ENCODE assay signal across 33 cellular contexts in genomic region chr6:65248211-65248610, GRCh38.
A peak's percentile ranks its signal among the peaks of the same experiment; 100 is the strongest.
DNase-seq lines count a peak whose midpoint lies in the region; ATAC-seq, FAIRE-seq and TF ChIP-seq lines count a peak whose summit lies in the region.
"Had no signal": no experiment of that assay in that cellular context is flagged by ENCODE, and none has a peak within 500 bp of the region (broad histone marks: within the 10 kb centered on the region; RNA-seq: fewer than 3 reads in every experiment).

No MANE protein-coding gene starts in this region.

- ATAC-seq in HepG2: no peak
- ATAC-seq: A549; CD8-positive, alpha-beta T cell had no signal

- H3K4me3 Mint-ChIP-seq in immature natural killer cell: no peak overlapping the region
- H3K4me3 Mint-ChIP-seq: B cell; CD14-positive monocyte; CD4-positive, alpha-beta memory T cell; CD4-positive, alpha-beta T cell; CD4-positive, CD25-positive, alpha-beta regulatory T cell; CD8-positive, alpha-beta memory T cell; CD8-positive, alpha-beta T cell had no signal

- no peaks in the 10 kb centered on the region for H3K4me1 Mint-ChIP-seq in immature natural killer cell
- H3K4me1 Mint-ChIP-seq: B cell; CD14-positive monocyte; CD4-positive, alpha-beta memory T cell; CD4-positive, CD25-positive, alpha-beta regulatory T cell; CD8-positive, alpha-beta memory T cell had no signal

- H3K4me1 ChIP-seq in HepG2 (ENCODE audit: insufficient read depth, low read length): no peaks in the 10 kb centered on the region
- H3K4me1 ChIP-seq: A549; BE2C; BLaER1; BLaER1 treated with 17β-estradiol and CSF1 and Interleukin-3, amounts not matched to agents 10 nM and 100 nM; Caco-2 had no signal

- H3K9me2 ChIP-seq in neural cell (ENCODE audit: insufficient read depth, low read length): no peaks in the 10 kb centered on the region

- no TSS peak for BruUV-seq in HepG2 (replicated peaks; lab: Mats Ljungman, UMichigan)

- H3F3A ChIP-seq in neural cell (ENCODE audit: insufficient read depth, low read length, poor library complexity, severe bottlenecking): peaks cover 6% of the 10 kb centered on the region

- no peak overlapping the region for H3K27ac Mint-ChIP-seq in immature natural killer cell
- H3K27ac Mint-ChIP-seq: B cell; CD14-positive monocyte; CD4-positive, alpha-beta memory T cell; CD4-positive, alpha-beta T cell; CD4-positive, CD25-positive, alpha-beta regulatory T cell; CD8-positive, alpha-beta memory T cell; CD8-positive, alpha-beta T cell had no signal

- no peak for FAIRE-seq in HepG2 (lab: Jason Lieb, UNC)
- FAIRE-seq: A204.1, A549, D721Med had no signal

- H3K27me3 ChIP-seq in neural cell (ENCODE audit: insufficient read depth, low read depth, low read length) (no peaks in the 10 kb centered on the region), HepG2 (ENCODE audit: control insufficient read depth in 1 of 2, insufficient read depth in 2 of 2, low read length in 2 of 2) (no peaks in the 10 kb centered on the region)
- H3K27me3 ChIP-seq: BE2C; BLaER1; BLaER1 treated with 17β-estradiol and CSF1 and Interleukin-3, amounts not matched to agents 10 nM and 100 nM had no signal

- H3K9me3 ChIP-seq in neural cell (ENCODE audit: low read length): no peaks in the 10 kb centered on the region
- H3K9me3 ChIP-seq in HepG2 (ENCODE audit: low read length): no peaks in the 10 kb centered on the region
- H3K9me3 ChIP-seq: A549; BE2C; BLaER1; BLaER1 treated with 17β-estradiol and CSF1 and Interleukin-3, amounts not matched to agents 10 nM and 100 nM; Caco-2 had no signal

- no peak for TF ChIP-seq POLR2A in HepG2 (IDR thresholded peaks at IDR 0.05; ENCODE audit: insufficient read depth in 1 of 2, low read depth in 2 of 2, low read length in 2 of 2)

- H3K27me3 Mint-ChIP-seq in immature natural killer cell (ENCODE audit: low read depth in 3 of 3): peaks cover 0 to 1% (median 0%) of the 10 kb centered on the region in 3 donors
- H3K27me3 Mint-ChIP-seq: B cell; CD4-positive, alpha-beta memory T cell; CD4-positive, alpha-beta T cell; CD4-positive, CD25-positive, alpha-beta regulatory T cell; CD8-positive, alpha-beta memory T cell had no signal

- POLR2A ChIA-PET in HepG2 (lab: Yijun Ruan, JAX): no interaction called here

- CTCF ChIA-PET in HepG2 (lab: Yijun Ruan, JAX; ENCODE audit: low intra/inter-chr PET ratio, low total read pairs): no interaction called here

- TF ChIP-seq RAD21 in neural cell (conservative IDR thresholded peaks at IDR 0.05): no peak
- no peak for TF ChIP-seq RAD21 in HepG2 (CRISPR knock-in tag; IDR thresholded peaks at IDR 0.05)

- in situ Hi-C loops in HepG2 (cut with HindIII; ENCODE audit: extremely low pct_ligation_motif_present, low pct_unique_long_range_greater_than_20kb): no loop called here

- no peaks in the 10 kb centered on the region for H3K36me3 ChIP-seq in neural cell (ENCODE audit: insufficient read depth, low read length)
- no peaks in the 10 kb centered on the region for H3K36me3 ChIP-seq in HepG2 (replicated peaks in 1 of 2; ENCODE audit: control insufficient read depth in 1 of 2, insufficient read depth in 2 of 2, low read length in 2 of 2)
- H3K36me3 ChIP-seq: BE2C; BLaER1; BLaER1 treated with 17β-estradiol and CSF1 and Interleukin-3, amounts not matched to agents 10 nM and 100 nM had no signal

- TF ChIP-seq EP300 in neural cell (conservative IDR thresholded peaks at IDR 0.05; ENCODE audit: poor library complexity, severe bottlenecking) (peak; percentile 99), HepG2 (IDR thresholded peaks at IDR 0.05; ENCODE audit: low read depth in 2 of 2, low read length in 2 of 2) (no peak), HepG2 (CRISPR knock-in tag; IDR thresholded peaks at IDR 0.05; ENCODE audit: borderline replicate concordance) (no peak)

- H3K27ac ChIP-seq in neural cell (ENCODE audit: low read length) (peak overlapping the region; percentile 8), HepG2 (ENCODE audit: extremely low read length, insufficient read depth, low read length) (no peak overlapping the region)
- H3K27ac ChIP-seq: 22Rv1; A549; BLaER1; BLaER1 treated with 17β-estradiol and CSF1 and Interleukin-3, amounts not matched to agents 10 nM and 100 nM; C4-2B had no signal

- no peak overlapping the region for H3K9ac ChIP-seq in neural cell (ENCODE audit: low read length)
- H3K9ac ChIP-seq in HepG2 (ENCODE audit: insufficient read depth, low read depth, low read length): no peak overlapping the region
- H3K9ac ChIP-seq: BLaER1; BLaER1 treated with 17β-estradiol and CSF1 and Interleukin-3, amounts not matched to agents 10 nM and 100 nM had no signal

- H4K20me1 ChIP-seq in neural cell (ENCODE audit: insufficient read depth): no peaks in the 10 kb centered on the region
- no peaks in the 10 kb centered on the region for H4K20me1 ChIP-seq in HepG2 (ENCODE audit: insufficient read depth, low read length)
- H4K20me1 ChIP-seq: BLaER1; BLaER1 treated with 17β-estradiol and CSF1 and Interleukin-3, amounts not matched to agents 10 nM and 100 nM had no signal

- no peak overlapping the region for H2AFZ ChIP-seq in neural cell (ENCODE audit: low read depth, low read length)
- no peak overlapping the region for H2AFZ ChIP-seq in HepG2 (ENCODE audit: low read length)

- TF ChIP-seq CTCF in neural cell (IDR thresholded peaks at IDR 0.05; ENCODE audit: poor library complexity, severe bottlenecking) (no peak), HepG2 (CRISPR knock-in tag; IDR thresholded peaks at IDR 0.05) (no peak)

- intact Hi-C loops in HepG2 (cut with micrococcal nuclease; ENCODE audit: unreplicated experiment): no loop called here

- H3K79me2 ChIP-seq in neural cell (replicated peaks; ENCODE audit: insufficient read depth, low read length): no peaks in the 10 kb centered on the region
- H3K79me2 ChIP-seq in HepG2 (ENCODE audit: insufficient read depth, low read length): no peaks in the 10 kb centered on the region

- H3K36me3 Mint-ChIP-seq in immature natural killer cell: no peaks in the 10 kb centered on the region
- H3K36me3 Mint-ChIP-seq: CD14-positive monocyte; CD4-positive, alpha-beta memory T cell; CD4-positive, CD25-positive, alpha-beta regulatory T cell; CD8-positive, alpha-beta memory T cell; CD8-positive, alpha-beta T cell had no signal

- DNase-seq in NCI-H69 (lab: John Stamatoyannopoulos, UW) (peak; percentile 41), HepG2 (ENCODE audit: low spot score) (no peak), immature natural killer cell (no peak)
- DNase-seq: 8988T; ACHN; AML-193; BE2C; C1 segment of cervical spinal cord; Caco-2; Calu3; CD4-positive, alpha-beta memory T cell; CD4-positive, alpha-beta T cell; CD4-positive, CD25-positive, alpha-beta regulatory T cell; CD8-positive, alpha-beta memory T cell; CD8-positive, alpha-beta T cell; COR-L47; DMS 273 treated with DMSO at 0.1 percent for 48 hours; DMS153; DMS53; DMS79; DMS79 treated with DMSO at 0.1 percent for 48 hours; DND-41; EL had no signal

- H3K4me2 ChIP-seq in neural cell (ENCODE audit: low read length): no peak overlapping the region
- H3K4me2 ChIP-seq in HepG2 (ENCODE audit: low read depth, low read length): no peak overlapping the region
- H3K4me2 ChIP-seq: A549; BLaER1; BLaER1 treated with 17β-estradiol and CSF1 and Interleukin-3, amounts not matched to agents 10 nM and 100 nM had no signal

- H3K4me3 ChIP-seq in neural cell (ENCODE audit: low read length) (no peak overlapping the region), HepG2 (replicated peaks in 1 of 3; ENCODE audit: insufficient read depth in 1 of 3, low read depth in 2 of 3, low read length in 3 of 3) (no peak overlapping the region)
- H3K4me3 ChIP-seq: A549; BLaER1; BLaER1 treated with 17β-estradiol and CSF1 and Interleukin-3, amounts not matched to agents 10 nM and 100 nM had no signal

- H3K9me3 Mint-ChIP-seq in immature natural killer cell: peaks cover 0 to 45% (median 20%) of the 10 kb centered on the region in 6 donors

TF ChIP-seq in neural cell, 6 proteins besides CTCF, POLR2A, EP300 and RAD21 (continues in another document):
- TF ChIP-seq POLR2AphosphoS5 (IDR thresholded peaks at IDR 0.05): peak; percentile 94
- TF ChIP-seq TAF1 (IDR thresholded peaks at IDR 0.05; ENCODE audit: low read depth): no peak
- no peak for TF ChIP-seq EZH2 (IDR thresholded peaks at IDR 0.05; ENCODE audit: borderline replicate concordance, insufficient read depth, low read length, poor library complexity, severe bottlenecking)
- TF ChIP-seq MXI1 (conservative IDR thresholded peaks at IDR 0.05; ENCODE audit: poor library complexity, severe bottlenecking): no peak
- no peak for TF ChIP-seq SMC3 (conservative IDR thresholded peaks at IDR 0.05; ENCODE audit: poor library complexity)

TF ChIP-seq in HepG2, 621 proteins besides CTCF, POLR2A, EP300 and RAD21 (continues in another document):
- TF ChIP-seq ZFP90 (CRISPR knock-in tag; IDR thresholded peaks at IDR 0.05; ENCODE audit: borderline replicate concordance) (no peak), GRHL1 (CRISPR knock-in tag; conservative IDR thresholded peaks at IDR 0.05) (no peak), SMYD3 (CRISPR knock-in tag; IDR thresholded peaks at IDR 0.05) (no peak), ZBTB2 (CRISPR knock-in tag; IDR thresholded peaks at IDR 0.05; ENCODE audit: low read depth) (no peak), GZF1 (CRISPR knock-in tag; IDR thresholded peaks at IDR 0.05) (no peak)
